ENCODE assay signal across 10 cellular contexts in genomic region chr20:17958326-17959256, GRCh38. TPM values are rescaled to one million over a fixed set of nuclear protein-coding genes. Genes with fewer than 3 reads are reported as not detected.
DNase-seq lines count a peak whose midpoint lies in the region; ATAC-seq and TF ChIP-seq lines count a peak whose summit lies in the region.
"Had no signal": no experiment of that assay in that cellular context is flagged by ENCODE, and none has a peak within 500 bp of the region (broad histone marks: within the 10 kb centered on the region; RNA-seq: fewer than 3 reads in every experiment).

No MANE protein-coding gene starts in this region.

- no peak overlapping the region for H3K4me3 ChIP-seq in left ventricle myocardium inferior
- no peak overlapping the region for H3K4me3 ChIP-seq in stomach

- no peaks in the 10 kb centered on the region for H3K27me3 ChIP-seq in left ventricle myocardium inferior (ENCODE audit: low read depth)
- no peaks in the 10 kb centered on the region for H3K27me3 ChIP-seq in stomach

- H3K36me3 Mint-ChIP-seq in activated CD4-positive, alpha-beta T cell treated with anti-CD3 and anti-CD28 coated beads, Interleukin-2, amount 10 ng/mL, durations not matched to agents 7 days and 5 days (ENCODE audit: low read depth): peaks cover 60% of the 10 kb centered on the region
- H3K36me3 Mint-ChIP-seq in activated CD4-positive, alpha-beta memory T cell treated with anti-CD3 and anti-CD28 coated beads, Interleukin-2, amount 10 ng/mL, durations not matched to agents 7 days and 5 days (ENCODE audit: low read depth): peaks cover 78% of the 10 kb centered on the region

- peak overlapping the region; percentile 73 for H3K27ac Mint-ChIP-seq in activated CD4-positive, alpha-beta T cell treated with anti-CD3 and anti-CD28 coated beads, Interleukin-2, amount 10 ng/mL, durations not matched to agents 7 days and 5 days
- peak overlapping the region; percentile 83 for H3K27ac Mint-ChIP-seq in activated CD4-positive, alpha-beta memory T cell treated with anti-CD3 and anti-CD28 coated beads, Interleukin-2, amount 10 ng/mL, durations not matched to agents 7 days and 5 days

- no peak for DNase-seq in activated CD4-positive, alpha-beta T cell treated with anti-CD3 and anti-CD28 coated beads, Interleukin-2, amount 10 ng/mL, durations not matched to agents 7 days and 5 days
- no peak for DNase-seq in activated CD4-positive, alpha-beta T cell treated with anti-CD3 and anti-CD28 coated beads for 4 hours
- DNase-seq in activated CD4-positive, alpha-beta memory T cell treated with anti-CD3 and anti-CD28 coated beads, Interleukin-2, amount 10 ng/mL, durations not matched to agents 7 days and 5 days: no peak
- no peak for DNase-seq in left ventricle myocardium inferior
- no peak for DNase-seq in stomach
- no peak for DNase-seq in NCI-H2029 treated with DMSO at 0.1 percent for 48 hours (lab: John Stamatoyannopoulos, UW)
- DNase-seq: COR-L47, SHP77 had no signal

- peak; percentile 42 for TF ChIP-seq CTCF in left ventricle myocardium inferior (IDR thresholded peaks at IDR 0.05; ENCODE audit: borderline replicate concordance)
- TF ChIP-seq CTCF in stomach (IDR thresholded peaks at IDR 0.05): peak in 1 of 7 experiments; percentile 9

- H3K4me3 Mint-ChIP-seq in activated CD4-positive, alpha-beta T cell treated with anti-CD3 and anti-CD28 coated beads, Interleukin-2, amount 10 ng/mL, durations not matched to agents 7 days and 5 days: no peak overlapping the region
- H3K4me3 Mint-ChIP-seq in activated CD4-positive, alpha-beta memory T cell treated with anti-CD3 and anti-CD28 coated beads, Interleukin-2, amount 10 ng/mL, durations not matched to agents 7 days and 5 days: no peak overlapping the region

- no peak for TF ChIP-seq POLR2A in stomach (IDR thresholded peaks at IDR 0.05)

- POLR2A ChIA-PET in activated CD4-positive, alpha-beta T cell treated with anti-CD3 and anti-CD28 coated beads, Interleukin-2, amount 10 ng/mL, durations not matched to agents 7 days and 5 days (lab: Charles Lee): interaction anchor here (0.8 kb wide), 1 partner anchor 11 kb away, joined by 3 read pairs; no protein-coding TSS in a partner anchor
- POLR2A ChIA-PET in activated CD4-positive, alpha-beta memory T cell treated with anti-CD3 and anti-CD28 coated beads, Interleukin-2, amount 10 ng/mL, durations not matched to agents 7 days and 5 days (lab: Charles Lee): interaction anchor here (1.0 to 19.8 kb wide), 8 partner anchors 8 to 276 kb away, joined by 3 to 353 read pairs (median 6); partner anchors contain the start of genes MGME1, RRBP1 and SNX5

- H3K36me3 ChIP-seq in left ventricle myocardium inferior (peaks cover 28% of the 10 kb centered on the region), stomach (peaks cover 19 to 38% (median 27%) of the 10 kb centered on the region in 4 donors)

- 19 to 28% (median 25%) methylated on average over 5 of the region's 5 CpGs for WGBS in stomach, 5 donors

- intact Hi-C loops in left ventricle myocardium inferior (cut with micrococcal nuclease) (no loop called here), stomach (cut with DNase I; ENCODE audit: low total_unique reads) (no loop called here)

- TF ChIP-seq EP300 in stomach (IDR thresholded peaks at IDR 0.05): no peak

- CTCF ChIA-PET in activated CD4-positive, alpha-beta T cell treated with anti-CD3 and anti-CD28 coated beads, Interleukin-2, amount 10 ng/mL, durations not matched to agents 7 days and 5 days (lab: Charles Lee): interaction anchor here (0.6 to 2.4 kb wide), 7 partner anchors 10 to 416 kb away, joined by 3 to 9 read pairs (median 4); partner anchors contain the start of genes MGME1 and SNX5
- CTCF ChIA-PET in activated CD4-positive, alpha-beta memory T cell treated with anti-CD3 and anti-CD28 coated beads, Interleukin-2, amount 10 ng/mL, durations not matched to agents 7 days and 5 days (lab: Charles Lee): interaction anchor here (0.8 to 1.9 kb wide), 9 partner anchors 9 to 453 kb away, joined by 3 to 13 read pairs (median 3); partner anchors contain the start of gene RRBP1

- no peak for ATAC-seq in GM21619 (IDR thresholded peaks at IDR 0.05; ENCODE audit: unreplicated experiment)
- ATAC-seq in HG03196 (IDR thresholded peaks at IDR 0.05; ENCODE audit: unreplicated experiment): no peak

- H3K9me3 ChIP-seq in left ventricle myocardium inferior (replicated peaks) (no peaks in the 10 kb centered on the region), stomach (no peaks in the 10 kb centered on the region)

- H3K27ac ChIP-seq in left ventricle myocardium inferior (replicated peaks): peak overlapping the region; percentile 58
- peak overlapping the region; percentile 60 to 75 (median 65) for H3K27ac ChIP-seq in stomach

- H3K4me1 Mint-ChIP-seq in activated CD4-positive, alpha-beta T cell treated with anti-CD3 and anti-CD28 coated beads, Interleukin-2, amount 10 ng/mL, durations not matched to agents 7 days and 5 days: peaks cover 92% of the 10 kb centered on the region
- peaks cover 94% of the 10 kb centered on the region for H3K4me1 Mint-ChIP-seq in activated CD4-positive, alpha-beta memory T cell treated with anti-CD3 and anti-CD28 coated beads, Interleukin-2, amount 10 ng/mL, durations not matched to agents 7 days and 5 days

- H3K27me3 Mint-ChIP-seq in activated CD4-positive, alpha-beta T cell treated with anti-CD3 and anti-CD28 coated beads, Interleukin-2, amount 10 ng/mL, durations not matched to agents 7 days and 5 days: no peaks in the 10 kb centered on the region
- H3K27me3 Mint-ChIP-seq in activated CD4-positive, alpha-beta memory T cell treated with anti-CD3 and anti-CD28 coated beads, Interleukin-2, amount 10 ng/mL, durations not matched to agents 7 days and 5 days: no peaks in the 10 kb centered on the region

- peaks cover 3% of the 10 kb centered on the region for H3K9me3 Mint-ChIP-seq in activated CD4-positive, alpha-beta T cell treated with anti-CD3 and anti-CD28 coated beads, Interleukin-2, amount 10 ng/mL, durations not matched to agents 7 days and 5 days
- no peaks in the 10 kb centered on the region for H3K9me3 Mint-ChIP-seq in activated CD4-positive, alpha-beta memory T cell treated with anti-CD3 and anti-CD28 coated beads, Interleukin-2, amount 10 ng/mL, durations not matched to agents 7 days and 5 days

- H3K4me1 ChIP-seq in left ventricle myocardium inferior (peaks cover 69% of the 10 kb centered on the region), stomach (peaks cover 62 to 95% (median 79%) of the 10 kb centered on the region in 4 donors)

RNA-seq across cellular contexts. Expression of gene SNX5, which starts 10.0 kb away (rescaled TPM):
- total RNA-seq in activated CD4-positive, alpha-beta T cell treated with anti-CD3 and anti-CD28 coated beads, Interleukin-2, amount 10 ng/mL, durations not matched to agents 7 days and 5 days: 100 to 1,000 TPM; 149 to 166 TPM
- 100 to 1,000 TPM; 236 to 250 TPM for total RNA-seq in activated CD4-positive, alpha-beta memory T cell treated with anti-CD3 and anti-CD28 coated beads, Interleukin-2, amount 10 ng/mL, durations not matched to agents 7 days and 5 days
- total RNA-seq in left ventricle myocardium inferior (46.3 TPM), stomach (100 to 1,000 TPM in 4 of 5 donors, 10 to 100 TPM in 1; 47.3 to 202 (median 126) TPM)
- 10 to 100 TPM; 71.1 to 81.6 (median 73.8) TPM for polyA plus RNA-seq in stomach

RNA-seq across cellular contexts. Expression of gene MGME1, which starts 10.2 kb away (rescaled TPM):
- total RNA-seq in activated CD4-positive, alpha-beta T cell treated with anti-CD3 and anti-CD28 coated beads, Interleukin-2, amount 10 ng/mL, durations not matched to agents 7 days and 5 days: 10 to 100 TPM; 36.8 to 41.5 TPM
- 10 to 100 TPM; 53.9 to 56.7 TPM for total RNA-seq in activated CD4-positive, alpha-beta memory T cell treated with anti-CD3 and anti-CD28 coated beads, Interleukin-2, amount 10 ng/mL, durations not matched to agents 7 days and 5 days
- 13.6 TPM for total RNA-seq in left ventricle myocardium inferior
- total RNA-seq in stomach: 10 to 100 TPM in 1 of 5 donors, 1 to 10 TPM in 4; 2.3 to 19.1 (median 6.4) TPM
- 10 to 100 TPM in 2 of 3 donors, 1 to 10 TPM in 1; 6.7 to 11.0 (median 10.1) TPM for polyA plus RNA-seq in stomach
